Comparison of ENCODE assay signal across 8 cellular contexts in genomic region chr11:14892036-14892556, GRCh38. TPM values are rescaled to one million over a fixed set of nuclear protein-coding genes. Genes with fewer than 3 reads are reported as not detected.
DNase-seq lines count a peak whose midpoint lies in the region; ATAC-seq and TF ChIP-seq lines count a peak whose summit lies in the region.

Gene CYP2R1 (minus strand): TSS chr11:14892231. CDS start chr11:14892205, 26 bp downstream.

- no peaks in the 10 kb centered on the region; a peak in 2 of 4 replicates for H3K4me1 ChIP-seq in SK-N-SH (ENCODE audit: control insufficient read depth in 1 of 2, insufficient read depth in 2 of 2, low read depth in 1 of 2, low read length in 1 of 2)
- H3K4me1 ChIP-seq in testis = peaks cover 3% of the 10 kb centered on the region

- no peaks in the 10 kb centered on the region for H3K9me2 ChIP-seq in SK-N-SH

- peak within 1 kb of the TSS; percentile 77 for H3K9ac ChIP-seq in SK-N-SH

- H3K9me3 ChIP-seq in SK-N-SH (no peaks in the 10 kb centered on the region), testis (no peaks in the 10 kb centered on the region)

- peak within 1 kb of the TSS; percentile 90 for H3K4me2 ChIP-seq in SK-N-SH

- intact Hi-C loops in testis (cut with DNase I; ENCODE audit: low total_unique reads) = no loop called here

- H4K20me1 ChIP-seq in SK-N-SH (ENCODE audit: insufficient read depth) = no peaks in the 10 kb centered on the region

- H3K9me3 Mint-ChIP-seq in activated naive CD4-positive, alpha-beta T cell treated with anti-CD3 and anti-CD28 coated beads, Interleukin-2, amount 50 U/mL, for 24 hours = no peaks in the 10 kb centered on the region

- H3F3A ChIP-seq in SK-N-SH (replicated peaks; ENCODE audit: insufficient read depth) = no peaks in the 10 kb centered on the region

- 0% methylated on average over 11 of the region's 36 CpGs for WGBS in SK-N-SH (ENCODE audit: low lambda C conversion rate)
- WGBS in testis, 2 donors = 0 to 1% methylated on average over 8 to 36 of the region's 36 CpGs

- H3K4me3 Mint-ChIP-seq in activated naive CD4-positive, alpha-beta T cell treated with anti-CD3 and anti-CD28 coated beads, Interleukin-2, amount 50 U/mL, for 24 hours = peak within 1 kb of the TSS; percentile 90

- peaks cover 3% of the 10 kb centered on the region for H3K36me3 Mint-ChIP-seq in activated naive CD4-positive, alpha-beta T cell treated with anti-CD3 and anti-CD28 coated beads, Interleukin-2, amount 50 U/mL, for 24 hours

- no peak; the same call in 1 of the 2 replicates for TF ChIP-seq RAD21 in SK-N-SH (IDR thresholded peaks at IDR 0.05; ENCODE audit: low read length)

- H3K79me2 ChIP-seq in SK-N-SH (ENCODE audit: insufficient read depth) = peaks cover 9% of the 10 kb centered on the region; the same call in 1 of the 2 replicates

- peak within 1 kb of the TSS; percentile 94 for H3K27ac Mint-ChIP-seq in activated naive CD4-positive, alpha-beta T cell treated with anti-CD3 and anti-CD28 coated beads, Interleukin-2, amount 50 U/mL, for 24 hours

- no peak for TF ChIP-seq EP300 in SK-N-SH (IDR thresholded peaks at IDR 0.05; ENCODE audit: borderline replicate concordance in 1 of 2, low read depth in 1 of 2, low read length in 1 of 2)

- H3K4me3 ChIP-seq in GM06990 (replicated peaks; ENCODE audit: low read depth, low read length) (peak within 1 kb of the TSS; percentile 70), SK-N-SH (ENCODE audit: low read depth in 2 of 2, low read length in 1 of 2) (peak within 1 kb of the TSS; percentile 75 to 88), testis (peak within 1 kb of the TSS; percentile 67 to 71)

- H3K36me3 ChIP-seq in GM06990 (ENCODE audit: control insufficient read depth, insufficient read depth, low read length) (no peaks in the 10 kb centered on the region), SK-N-SH (replicated peaks in 1 of 2; ENCODE audit: control insufficient read depth in 1 of 2, insufficient read depth in 2 of 2, low read length in 1 of 2) (no peaks in the 10 kb centered on the region), testis (ENCODE audit: low read depth, missing control alignments) (no peaks in the 10 kb centered on the region)

- H3K27me3 ChIP-seq in GM06990 (replicated peaks; ENCODE audit: control insufficient read depth, insufficient read depth, low read length) = no peaks in the 10 kb centered on the region
- H3K27me3 ChIP-seq in SK-N-SH (ENCODE audit: insufficient read depth) = no peaks in the 10 kb centered on the region
- no peaks in the 10 kb centered on the region for H3K27me3 ChIP-seq in testis

- DNase-seq in GM06990 (ENCODE audit: extremely low read depth, insufficient read length) (peak; percentile 91), NCI-H1048 (lab: John Stamatoyannopoulos, UW) (peak; percentile 91), SK-N-SH (peak; percentile 96), germinal center (ENCODE audit: low spot score) (peak; percentile 98), occipital lobe (lab: John Stamatoyannopoulos, UW) (peak; percentile 94), testis (peak; percentile 98)

- peak; percentile 17 for TF ChIP-seq CTCF in GM06990 (IDR thresholded peaks at IDR 0.05; ENCODE audit: insufficient read depth, low read length, poor library complexity, severe bottlenecking)
- no peak for TF ChIP-seq CTCF in SK-N-SH (IDR thresholded peaks at IDR 0.05)
- TF ChIP-seq CTCF in testis (IDR thresholded peaks at IDR 0.05) = no peak

- CTCF ChIA-PET in SK-N-SH (lab: Yijun Ruan, JAX) = interaction anchor here (0.8 to 8.0 kb wide), 10 partner anchors 9 to 437 kb away, joined by 3 to 62 read pairs (median 4); partner anchors contain the start of gene CALCB

- no peaks in the 10 kb centered on the region for H3K27me3 Mint-ChIP-seq in activated naive CD4-positive, alpha-beta T cell treated with anti-CD3 and anti-CD28 coated beads, Interleukin-2, amount 50 U/mL, for 24 hours

- H3K27ac ChIP-seq in SK-N-SH (ENCODE audit: low read depth in 2 of 2, low read length in 1 of 2) (peak within 1 kb of the TSS; percentile 80 to 87), testis (peak within 1 kb of the TSS; percentile 68 to 91)

- H2AFZ ChIP-seq in SK-N-SH (ENCODE audit: low read depth) = peak within 1 kb of the TSS; percentile 98

- peaks cover 65% of the 10 kb centered on the region for H3K4me1 Mint-ChIP-seq in activated naive CD4-positive, alpha-beta T cell treated with anti-CD3 and anti-CD28 coated beads, Interleukin-2, amount 50 U/mL, for 24 hours

- peak; percentile 97 for ATAC-seq in HG02588 (IDR thresholded peaks at IDR 0.05; ENCODE audit: unreplicated experiment)

- POLR2A ChIA-PET in SK-N-SH (lab: Yijun Ruan, JAX) = interaction anchor here (0.5 to 2.0 kb wide), 5 partner anchors 248 to 422 kb away, joined by 3 to 13 read pairs (median 4); partner anchors contain the start of gene PSMA1

- peak; percentile 4 for TF ChIP-seq POLR2A in testis (IDR thresholded peaks at IDR 0.05)

TF ChIP-seq in SK-N-SH, 30 proteins besides CTCF, POLR2A, EP300 and RAD21:
- peak; percentile 96 for TF ChIP-seq PBX3 (IDR thresholded peaks at IDR 0.05)
- peak; percentile 90 for TF ChIP-seq MAX (IDR thresholded peaks at IDR 0.05; ENCODE audit: low read depth)
- no peak for TF ChIP-seq FOXJ3 (CRISPR knock-in tag; IDR thresholded peaks at IDR 0.05)
- TF ChIP-seq GABPA (IDR thresholded peaks at IDR 0.05; ENCODE audit: low read depth) = no peak
- TF ChIP-seq JUND (IDR thresholded peaks at IDR 0.05) = peak; percentile 30; the same call in 1 of the 2 replicates
- TF ChIP-seq RFX5 (IDR thresholded peaks at IDR 0.05; ENCODE audit: low read length) = peak; percentile 56; the same call in 1 of the 2 replicates
- no peak for TF ChIP-seq RCOR1 (IDR thresholded peaks at IDR 0.05; ENCODE audit: low read length)
- TF ChIP-seq POLR2AphosphoS5 (IDR thresholded peaks at IDR 0.05; ENCODE audit: low read depth, low read length) = no peak
- peak; percentile 15; the same call in 1 of the 2 replicates for TF ChIP-seq YY1 (IDR thresholded peaks at IDR 0.05; ENCODE audit: low read depth)
- 0 out of 2 replicates have a peak, but pooled peaks have one; percentile 41 for TF ChIP-seq MXI1 (IDR thresholded peaks at IDR 0.05; ENCODE audit: low read depth, low read length)
- TF ChIP-seq IRF3 (IDR thresholded peaks at IDR 0.05; ENCODE audit: low read depth, low read length) = peak; percentile 52
- TF ChIP-seq ELF1 (IDR thresholded peaks at IDR 0.05) = no peak

RNA-seq across cellular contexts. Expression of gene CYP2R1, which starts in this region (rescaled TPM):
- 9.3 and 10.9 TPM in 2 replicates for polyA plus RNA-seq in SK-N-SH (2012; rRNA removed)
- 6.9 and 7.9 TPM in 2 replicates for polyA plus RNA-seq in SK-N-SH (2012; cell fraction: cytosol; rRNA removed)
- polyA plus RNA-seq in SK-N-SH (2012; cell fraction: nucleus; rRNA removed) = 33.4 and 40.1 TPM in 2 replicates
- total RNA-seq in occipital lobe = 43.7 TPM
- 10 to 100 TPM; 34.8 to 54.3 TPM for total RNA-seq in testis
- polyA plus RNA-seq in testis (ENCODE audit: insufficient read depth, low read depth, low replicate concordance) = 50.8 TPM

Comparison
In these comparisons a context has a peak if more than half of its experiments do, and no peak if none do; other contexts are left out.
1. Peak in every context shown above with its lines: DNase-seq, ATAC-seq, H3K4me3 ChIP-seq and H3K27ac ChIP-seq.